In genomic region chr5:113488645-113489184, GRCh38 we compare ENCODE assay signal across 1 cellular context.
TF ChIP-seq lines count a peak whose summit lies in the region.

No MANE protein-coding gene starts in this region.

TF ChIP-seq in HepG2, 621 proteins besides CTCF, POLR2A, EP300 and RAD21 (continued from another document and continues in another):
- TF ChIP-seq ATF2 (CRISPR knock-in tag; IDR thresholded peaks at IDR 0.05) = no peak
- no peak for TF ChIP-seq MZF1 (CRISPR knock-in tag; IDR thresholded peaks at IDR 0.05; ENCODE audit: borderline replicate concordance)
- TF ChIP-seq MEF2D (CRISPR knock-in tag; IDR thresholded peaks at IDR 0.05) = no peak
- no peak for TF ChIP-seq ZNF275 (CRISPR knock-in tag; IDR thresholded peaks at IDR 0.05; ENCODE audit: borderline replicate concordance)
- TF ChIP-seq BHLHE40 (IDR thresholded peaks at IDR 0.05; ENCODE audit: low read length) = no peak
- TF ChIP-seq ZNF512 (CRISPR knock-in tag; IDR thresholded peaks at IDR 0.05) = no peak
- no peak for TF ChIP-seq ZNF7 (CRISPR knock-in tag; IDR thresholded peaks at IDR 0.05)
- TF ChIP-seq CBX2 (IDR thresholded peaks at IDR 0.05; ENCODE audit: low read depth, low read length) = no peak
- no peak for TF ChIP-seq CBX2 (CRISPR knock-in tag; IDR thresholded peaks at IDR 0.05; ENCODE audit: low read depth)
- TF ChIP-seq HMGXB4 (CRISPR knock-in tag; IDR thresholded peaks at IDR 0.05; ENCODE audit: borderline replicate concordance in 1 of 2, low read depth in 1 of 2) = 0 out of 4 replicates have a peak, but pooled peaks of 1 of the 2 experiments have one; percentile 5
- TF ChIP-seq TAF15 (IDR thresholded peaks at IDR 0.05; ENCODE audit: low read depth, low read length, poor library complexity, severe bottlenecking) = no peak
- TF ChIP-seq ZFP36L1 (CRISPR knock-in tag; IDR thresholded peaks at IDR 0.05) = no peak
- no peak for TF ChIP-seq ZNF747 (CRISPR knock-in tag; IDR thresholded peaks at IDR 0.05; ENCODE audit: borderline replicate concordance)
- no peak for TF ChIP-seq IRF1 (CRISPR knock-in tag; IDR thresholded peaks at IDR 0.05; ENCODE audit: low read depth)
- TF ChIP-seq ZNF329 (CRISPR knock-in tag; IDR thresholded peaks at IDR 0.05; ENCODE audit: low read depth) = no peak
- no peak for TF ChIP-seq ZNF577 (CRISPR knock-in tag; IDR thresholded peaks at IDR 0.05; ENCODE audit: borderline replicate concordance, low read depth)
- TF ChIP-seq NPAS2 (CRISPR knock-in tag; IDR thresholded peaks at IDR 0.05; ENCODE audit: borderline replicate concordance) = no peak
- TF ChIP-seq JUNB (CRISPR knock-in tag; IDR thresholded peaks at IDR 0.05; ENCODE audit: borderline replicate concordance) = 0 out of 2 replicates have a peak, but pooled peaks have one; percentile 18
- TF ChIP-seq ZFAT (CRISPR knock-in tag; conservative IDR thresholded peaks at IDR 0.05) = no peak
- no peak for TF ChIP-seq IRX3 (CRISPR knock-in tag; IDR thresholded peaks at IDR 0.05; ENCODE audit: borderline replicate concordance, low read depth)
- 0 out of 2 replicates have a peak, but pooled peaks have one; percentile 2 for TF ChIP-seq GMEB1 (CRISPR knock-in tag; IDR thresholded peaks at IDR 0.05; ENCODE audit: borderline replicate concordance)
- no peak for TF ChIP-seq GATAD1 (CRISPR knock-in tag; IDR thresholded peaks at IDR 0.05)
- no peak for TF ChIP-seq SAP130 (CRISPR knock-in tag; IDR thresholded peaks at IDR 0.05; ENCODE audit: low read depth)
- no peak for TF ChIP-seq ZNF772 (CRISPR knock-in tag; IDR thresholded peaks at IDR 0.05)
- no peak for TF ChIP-seq ZNF550 (CRISPR knock-in tag; IDR thresholded peaks at IDR 0.05; ENCODE audit: borderline replicate concordance)
- no peak for TF ChIP-seq ZFP62 (CRISPR knock-in tag; IDR thresholded peaks at IDR 0.05)
- TF ChIP-seq STAG1 (CRISPR knock-in tag; IDR thresholded peaks at IDR 0.05) = no peak
- TF ChIP-seq ARID5B (CRISPR knock-in tag; IDR thresholded peaks at IDR 0.05) = 0 out of 2 replicates have a peak, but pooled peaks have one; percentile 16
- no peak for TF ChIP-seq SMARCC2 (IDR thresholded peaks at IDR 0.05)
- no peak for TF ChIP-seq LCORL (IDR thresholded peaks at IDR 0.05)
- no peak for TF ChIP-seq LCORL (CRISPR knock-in tag; IDR thresholded peaks at IDR 0.05)
- no peak for TF ChIP-seq HNRNPUL1 (IDR thresholded peaks at IDR 0.05; ENCODE audit: low read depth, low read length)
- no peak for TF ChIP-seq GZF1 (CRISPR knock-in tag; IDR thresholded peaks at IDR 0.05)
- no peak for TF ChIP-seq ZBTB10 (CRISPR knock-in tag; IDR thresholded peaks at IDR 0.05; ENCODE audit: borderline replicate concordance)
- TF ChIP-seq MLXIP (CRISPR knock-in tag; IDR thresholded peaks at IDR 0.05; ENCODE audit: borderline replicate concordance) = no peak
- no peak for TF ChIP-seq ELF4 (CRISPR knock-in tag; IDR thresholded peaks at IDR 0.05; ENCODE audit: borderline replicate concordance)
- no peak for TF ChIP-seq ZNF703 (CRISPR knock-in tag; IDR thresholded peaks at IDR 0.05; ENCODE audit: borderline replicate concordance)
- TF ChIP-seq KDM5A (IDR thresholded peaks at IDR 0.05; ENCODE audit: borderline replicate concordance, low read length) = no peak
- TF ChIP-seq ZNF33A (CRISPR knock-in tag; IDR thresholded peaks at IDR 0.05; ENCODE audit: borderline replicate concordance) = no peak
- no peak for TF ChIP-seq ZNF740 (CRISPR knock-in tag; IDR thresholded peaks at IDR 0.05)
- no peak for TF ChIP-seq NCOA2 (CRISPR knock-in tag; IDR thresholded peaks at IDR 0.05)
- TF ChIP-seq KDM5B (CRISPR knock-in tag; IDR thresholded peaks at IDR 0.05; ENCODE audit: borderline replicate concordance) = no peak
- TF ChIP-seq CHD2 (IDR thresholded peaks at IDR 0.05; ENCODE audit: low read depth, low read length) = no peak
- no peak for TF ChIP-seq RBFOX2 (IDR thresholded peaks at IDR 0.05; ENCODE audit: low read depth, low read length)
- TF ChIP-seq XRCC5 (optimal IDR thresholded peaks at IDR 0.05; ENCODE audit: low read length) = peak; percentile 10
- TF ChIP-seq ZNF781 (CRISPR knock-in tag; IDR thresholded peaks at IDR 0.05; ENCODE audit: borderline replicate concordance, not compliant biosample characterization) = no peak
- TF ChIP-seq ARNTL (CRISPR knock-in tag; IDR thresholded peaks at IDR 0.05) = no peak
- no peak for TF ChIP-seq ONECUT2 (CRISPR knock-in tag; IDR thresholded peaks at IDR 0.05)
- TF ChIP-seq TBL1XR1 (IDR thresholded peaks at IDR 0.05; ENCODE audit: borderline replicate concordance, low read length, partially characterized antibody) = no peak
